In the genomic region with DNA sequence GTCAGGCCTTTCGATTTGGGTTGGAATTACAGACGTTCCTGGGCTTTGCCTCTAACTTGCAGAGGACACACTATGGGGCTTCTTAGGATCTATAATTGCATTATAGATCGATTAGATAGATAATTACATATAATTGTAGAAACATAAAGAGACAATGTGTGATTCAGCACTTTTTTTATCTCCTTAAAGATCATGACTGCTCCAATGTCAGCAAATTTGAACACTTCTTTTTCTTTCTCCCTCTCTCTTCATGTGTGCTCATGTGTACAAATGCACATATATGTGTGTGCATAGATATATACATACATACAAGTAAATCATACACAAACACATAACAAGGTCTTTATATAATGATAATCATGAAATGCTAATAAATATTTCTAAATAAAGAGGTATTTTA, we compare ENCODE assay signal across 11 cellular contexts.
"Had no signal": no experiment of that assay in that cellular context is flagged by ENCODE, and none has a peak within 500 bp of the region (broad histone marks: within the 10 kb centered on the region; RNA-seq: fewer than 3 reads in every experiment).

No MANE protein-coding gene starts in this region.

- H3K9me3 ChIP-seq: HAP-1 had no signal

- H2AFZ ChIP-seq: GM23248, GM23338 had no signal

- FAIRE-seq: H1, H54 had no signal

- H3K36me3 ChIP-seq: HAP-1 had no signal

- H3K4me2 ChIP-seq: GM23338 had no signal

- H3K9ac ChIP-seq: GM23248 had no signal

- ATAC-seq: GM23338, HCT116 had no signal

- H3K4me3 ChIP-seq: GM23248, GM23338, HAP-1 had no signal

- H3K27ac ChIP-seq: GM23248 had no signal

- DNase-seq: GM23248, GOT3, H7, H9, HCEC 1CT, HFFc6 had no signal
